ENCODE assay signal across 1 cellular context in the genomic region with DNA sequence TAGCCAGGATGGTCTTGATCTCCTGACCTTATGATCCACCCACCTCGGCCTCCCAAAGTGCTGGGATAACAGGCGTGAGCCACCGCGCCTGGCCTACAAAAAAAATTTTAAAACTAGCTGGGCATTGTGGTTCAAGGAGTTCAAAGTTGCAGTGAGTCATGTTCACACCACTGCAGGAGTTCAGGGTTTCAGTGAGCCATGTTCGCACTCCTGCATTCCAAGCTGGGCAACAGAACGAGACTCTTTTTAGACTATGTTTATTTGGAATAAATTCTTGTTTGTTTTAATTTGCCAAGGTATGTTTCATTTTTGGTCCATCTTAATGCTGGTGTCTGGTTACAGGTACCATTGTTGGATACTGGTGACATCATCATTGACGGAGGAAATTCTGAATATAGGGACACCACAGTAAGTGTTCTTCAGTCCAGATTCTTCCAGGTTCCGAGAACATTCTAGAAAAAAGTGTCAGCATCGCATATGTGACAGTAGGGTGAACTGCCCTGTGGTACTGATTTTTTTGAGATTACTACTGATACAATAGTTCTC.
A peak's percentile ranks its signal among the peaks of the same experiment; 100 is the strongest.
TF ChIP-seq lines count a peak whose summit lies in the region.

No MANE protein-coding gene starts in this region.

TF ChIP-seq in IMR-90, 13 proteins besides CTCF, POLR2A, EP300 and RAD21:
- TF ChIP-seq RFX5 (IDR thresholded peaks at IDR 0.05; ENCODE audit: low read depth, low read length) (0 out of 2 replicates have a peak, but pooled peaks have one; percentile 6), BHLHE40 (IDR thresholded peaks at IDR 0.05; ENCODE audit: low read depth, low read length) (peak; percentile 86), RCOR1 (IDR thresholded peaks at IDR 0.05; ENCODE audit: insufficient replicate concordance, low read length) (no peak), FOS (IDR thresholded peaks at IDR 0.05; ENCODE audit: low read depth, low read length) (peak; percentile 55; the same call in 1 of the 2 replicates), CEBPB (IDR thresholded peaks at IDR 0.05; ENCODE audit: low read depth, low read length) (no peak)
- TF ChIP-seq, protein P1, sequence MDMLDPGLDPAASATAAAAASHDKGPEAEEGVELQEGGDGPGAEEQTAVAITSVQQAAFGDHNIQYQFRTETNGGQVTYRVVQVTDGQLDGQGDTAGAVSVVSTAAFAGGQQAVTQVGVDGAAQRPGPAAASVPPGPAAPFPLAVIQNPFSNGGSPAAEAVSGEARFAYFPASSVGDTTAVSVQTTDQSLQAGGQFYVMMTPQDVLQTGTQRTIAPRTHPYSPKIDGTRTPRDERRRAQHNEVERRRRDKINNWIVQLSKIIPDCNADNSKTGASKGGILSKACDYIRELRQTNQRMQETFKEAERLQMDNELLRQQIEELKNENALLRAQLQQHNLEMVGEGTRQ (IDR thresholded peaks at IDR 0.05; ENCODE audit: low read depth, low read length): no peak
